9 cellular contexts compared by ENCODE assay signal in the genomic region with DNA sequence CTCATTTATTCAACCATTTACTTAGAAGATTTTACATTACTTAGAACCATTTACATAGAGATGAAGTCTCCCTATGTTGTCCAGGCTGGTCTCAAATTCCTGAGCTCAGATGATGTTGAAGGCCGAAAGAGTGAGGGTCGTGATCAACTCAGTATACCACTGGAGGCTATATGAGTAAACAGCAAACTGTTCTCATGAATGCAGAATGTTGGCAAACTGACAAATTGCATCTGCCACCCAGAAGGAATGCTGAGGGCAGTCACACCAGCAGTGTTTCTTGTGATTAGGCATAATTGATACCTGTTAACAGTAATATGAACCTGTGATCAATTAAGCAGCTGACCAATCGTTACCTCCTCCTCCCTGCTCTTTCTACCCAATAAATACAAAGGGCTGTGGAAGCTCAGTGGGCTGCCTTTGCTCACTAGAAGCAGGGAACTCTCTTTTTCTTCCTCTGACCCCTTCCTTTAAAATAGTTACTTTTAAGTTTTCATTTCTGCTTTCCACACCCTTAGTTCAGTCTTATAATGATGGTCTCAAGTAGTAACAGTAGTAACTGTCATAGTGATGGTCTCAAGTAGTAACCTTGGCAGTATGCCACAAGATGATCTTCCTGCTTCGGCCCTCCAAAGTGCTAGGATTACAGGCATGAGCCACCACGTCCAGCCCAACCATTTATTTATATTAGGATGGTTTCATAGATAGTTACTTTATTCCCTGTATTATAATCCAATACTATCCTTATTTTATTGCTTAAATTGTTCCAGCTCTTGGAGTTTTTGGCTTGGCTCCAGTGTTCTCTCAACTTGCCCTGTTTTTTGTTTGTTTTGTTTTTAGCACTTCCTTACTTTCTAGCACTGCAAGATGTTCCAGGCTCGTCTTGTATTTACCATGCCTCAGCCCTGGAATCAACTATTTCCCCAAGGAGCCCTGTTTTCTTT. TPM values are rescaled to one million over a fixed set of nuclear protein-coding genes. Genes with fewer than 3 reads are reported as not detected.
DNase-seq lines count a peak whose midpoint lies in the region; ATAC-seq lines count a peak whose summit lies in the region.
"Had no signal": no experiment of that assay in that cellular context is flagged by ENCODE, and none has a peak within 500 bp of the region (broad histone marks: within the 10 kb centered on the region; RNA-seq: fewer than 3 reads in every experiment).

No MANE protein-coding gene starts in this region.

- H3K27ac ChIP-seq in right cardiac atrium (ENCODE audit: low read length) (peak overlapping the region; percentile 95), subcutaneous abdominal adipose tissue (ENCODE audit: low read depth, low read length) (peak overlapping the region; percentile 47)

- intact Hi-C loops in right cardiac atrium (cut with DNase I) = no loop called here

- H3K4me1 ChIP-seq in adipocyte (ENCODE audit: control insufficient read depth, insufficient read depth, low read length) = peaks cover 31% of the 10 kb centered on the region
- peaks cover 13% of the 10 kb centered on the region for H3K4me1 ChIP-seq in right cardiac atrium (ENCODE audit: control insufficient read depth, insufficient read depth, low read length)
- peaks cover 3 to 34% (median 33%) of the 10 kb centered on the region in 5 donors for H3K4me1 ChIP-seq in subcutaneous abdominal adipose tissue (ENCODE audit: control insufficient read depth in 5 of 5, insufficient read depth in 5 of 5, low read length in 5 of 5)

- DNase-seq in DMS79 treated with DMSO at 0.1 percent for 48 hours (lab: John Stamatoyannopoulos, UW) = peak; percentile 23
- no peak for DNase-seq in DMS79 (lab: John Stamatoyannopoulos, UW)
- peak; percentile 72 for DNase-seq in adipocyte (ENCODE audit: low read depth)
- no peak for DNase-seq in right cardiac atrium
- DNase-seq: effector memory CD8-positive, alpha-beta T cell had no signal

- ATAC-seq in right cardiac atrium = peak; percentile 77 to 89
- no peak for ATAC-seq in HG03460 (IDR thresholded peaks at IDR 0.05; ENCODE audit: unreplicated experiment)
- no peak for ATAC-seq in GM21576 (IDR thresholded peaks at IDR 0.05; ENCODE audit: unreplicated experiment)
- ATAC-seq in HG03097 (IDR thresholded peaks at IDR 0.05; ENCODE audit: low FRiP score, unreplicated experiment) = no peak
- ATAC-seq: effector memory CD8-positive, alpha-beta T cell had no signal

- H3K9me3 ChIP-seq in adipocyte (ENCODE audit: control insufficient read depth, low read length) (no peaks in the 10 kb centered on the region), right cardiac atrium (ENCODE audit: control insufficient read depth, low read length) (no peaks in the 10 kb centered on the region), subcutaneous abdominal adipose tissue (ENCODE audit: control insufficient read depth in 5 of 5, low read length in 5 of 5) (no peaks in the 10 kb centered on the region)

- 40% methylated on average over 6 of the region's 6 CpGs for WGBS in right cardiac atrium

- H3K4me3 ChIP-seq in adipocyte (ENCODE audit: low read length) = no peak overlapping the region
- H3K4me3 ChIP-seq in right cardiac atrium (ENCODE audit: low read length) = no peak overlapping the region
- peak overlapping the region in 2 of 5 donors; percentile 2 to 20 for H3K4me3 ChIP-seq in subcutaneous abdominal adipose tissue (ENCODE audit: low read depth in 1 of 5, low read length in 5 of 5)

- H3K9ac ChIP-seq in adipocyte (ENCODE audit: low read length) (peak overlapping the region; percentile 10), subcutaneous abdominal adipose tissue (ENCODE audit: low read length in 5 of 5) (no peak overlapping the region)

- H3K36me3 ChIP-seq in adipocyte (ENCODE audit: control insufficient read depth, insufficient read depth, low read length, severe bottlenecking) = no peaks in the 10 kb centered on the region
- H3K36me3 ChIP-seq in subcutaneous abdominal adipose tissue (ENCODE audit: control insufficient read depth in 5 of 5, insufficient read depth in 5 of 5, low read length in 5 of 5) = no peaks in the 10 kb centered on the region

- no peaks in the 10 kb centered on the region for H3K27me3 ChIP-seq in adipocyte (replicated peaks; ENCODE audit: control insufficient read depth, insufficient read depth, low read length)
- H3K27me3 ChIP-seq in right cardiac atrium (ENCODE audit: control insufficient read depth, insufficient read depth) = no peaks in the 10 kb centered on the region
- H3K27me3 ChIP-seq in subcutaneous abdominal adipose tissue (ENCODE audit: control insufficient read depth in 5 of 5, insufficient read depth in 4 of 5, low read length in 5 of 5) = no peaks in the 10 kb centered on the region

RNA-seq across cellular contexts. Expression of gene LIMA1, which starts 25.8 kb away (rescaled TPM):
- 10 to 100 TPM; 21.9 to 33.5 (median 23.3) TPM for total RNA-seq in right cardiac atrium
- polyA plus RNA-seq in right cardiac atrium = 19.9 TPM

Comparison
In these comparisons a context has a peak if more than half of its experiments do, and no peak if none do; other contexts are left out.
1. DNase-seq: peak in DMS79 treated with DMSO at 0.1 percent for 48 hours (single experiment) and adipocyte (single experiment); none in DMS79 (single experiment) and right cardiac atrium (0 of 3).
2. ATAC-seq: peak in right cardiac atrium (2 of 2); none in HG03460 (single experiment), GM21576 (single experiment) and HG03097 (single experiment).